Comparison of ENCODE assay signal across 9 cellular contexts in the genomic region with DNA sequence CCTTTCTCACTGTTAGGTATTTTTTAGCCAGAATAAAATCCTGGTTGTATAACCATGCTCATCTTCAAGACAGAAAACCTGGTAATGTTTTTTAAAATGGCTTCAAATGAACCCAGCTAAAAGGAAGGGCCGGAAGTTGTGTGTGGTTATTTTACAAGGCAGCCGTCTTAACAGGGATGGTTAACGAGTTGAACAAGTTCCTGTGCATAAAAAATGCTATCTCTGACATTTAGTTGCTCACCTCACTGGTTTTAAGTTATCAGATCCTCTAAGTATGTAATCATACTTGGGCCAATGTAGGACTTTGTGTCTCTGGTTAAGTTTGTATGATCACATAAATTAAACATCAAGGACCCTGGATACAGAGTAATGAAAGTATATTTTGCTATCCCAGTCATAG. TPM values are rescaled to one million over a fixed set of nuclear protein-coding genes. Genes with fewer than 3 reads are reported as not detected.
DNase-seq lines count a peak whose midpoint lies in the region; ATAC-seq, FAIRE-seq and TF ChIP-seq lines count a peak whose summit lies in the region.
"Had no signal": no experiment of that assay in that cellular context is flagged by ENCODE, and none has a peak within 500 bp of the region (broad histone marks: within the 10 kb centered on the region; RNA-seq: fewer than 3 reads in every experiment).

No MANE protein-coding gene starts in this region.

- TF ChIP-seq EP300 in K562 (IDR thresholded peaks at IDR 0.05; ENCODE audit: low read length), result no peak

- H3K27me3 ChIP-seq in K562 (ENCODE audit: control insufficient read depth in 2 of 2, insufficient read depth in 2 of 2, low read length in 2 of 2), result no peaks in the 10 kb centered on the region
- no peaks in the 10 kb centered on the region for H3K27me3 ChIP-seq in mucosa of rectum (ENCODE audit: control insufficient read depth in 2 of 2, insufficient read depth in 2 of 2, low read length in 2 of 2)
- H3K27me3 ChIP-seq in aorta (ENCODE audit: control insufficient read depth in 1 of 2, insufficient read depth in 2 of 2, low read length in 1 of 2), result no peaks in the 10 kb centered on the region

- intact Hi-C loops in K562 (cut with micrococcal nuclease), result loop anchor here (10.0 kb wide), 1 partner anchor 299 kb away; a partner anchor contains a TSS
- intact Hi-C loops in aorta (cut with DNase I), result loop anchor here in 1 of 2 donors (10.0 kb wide), 1 partner anchor 81 kb away; no protein-coding TSS in a partner anchor

- TF ChIP-seq RAD21 in K562 (CRISPR knock-in tag; conservative IDR thresholded peaks at IDR 0.05 in 1 of 2, IDR thresholded peaks at IDR 0.05 in 1 of 2), result no peak

- TF ChIP-seq CTCF in K562 (IDR thresholded peaks at IDR 0.05 in 2 of 3, conservative IDR thresholded peaks at IDR 0.05 in 1 of 3; ENCODE audit: insufficient read depth in 2 of 3, low read depth in 1 of 3, low read length in 3 of 3), result no peak

- CTCF ChIA-PET in K562 (lab: Yijun Ruan, JAX; ENCODE audit: low intra/inter-chr PET ratio), result no interaction called here

- H3K9me3 ChIP-seq in K562 (replicated peaks; ENCODE audit: control insufficient read depth, insufficient read depth, low read depth, low read length) (no peaks in the 10 kb centered on the region), mucosa of rectum (ENCODE audit: control insufficient read depth in 2 of 2, low read length in 2 of 2) (no peaks in the 10 kb centered on the region), aorta (ENCODE audit: control insufficient read depth, low read length) (no peaks in the 10 kb centered on the region)

- peak overlapping the region; percentile 99 for H3K4me2 ChIP-seq in K562 (ENCODE audit: insufficient read depth, low read length)

- no peaks in the 10 kb centered on the region for H3K9me1 ChIP-seq in K562 (ENCODE audit: control insufficient read depth, insufficient read depth, low read length)

- peak; percentile 40 for FAIRE-seq in K562 (lab: Jason Lieb, UNC)

- H3K4me3 ChIP-seq in K562 (peak overlapping the region; percentile 82), mucosa of rectum (ENCODE audit: low read length in 2 of 2) (peak overlapping the region; percentile 85 to 99), aorta (ENCODE audit: low read length in 2 of 2) (peak overlapping the region in 1 of 2 donors; percentile 95)

- H3K9ac ChIP-seq in K562 (ENCODE audit: insufficient read depth in 1 of 2, low read depth in 2 of 2, low read length in 2 of 2) (peak overlapping the region in 1 of 2 experiments; percentile 96; a peak in 3 of 4 replicates), mucosa of rectum (ENCODE audit: low read depth in 1 of 2, low read length in 2 of 2) (peak overlapping the region; percentile 86 to 96)

- in situ Hi-C loops in K562 (cut with MboI), result no loop called here

- BruUV-seq in K562 (replicated peaks; lab: Mats Ljungman, UMichigan), result TSS peak; percentile 40

- peak; percentile 12 for ATAC-seq in HG02642 (IDR thresholded peaks at IDR 0.05; ENCODE audit: poor library complexity, unreplicated experiment)
- peak; percentile 13 for ATAC-seq in K562
- ATAC-seq in aorta (ENCODE audit: low FRiP score), result no peak

- POLR2A ChIA-PET in K562 (lab: Yijun Ruan, JAX), result interaction anchor here (0.5 to 1.6 kb wide), 9 partner anchors 12 to 198 kb away, joined by 3 to 6 read pairs (median 4); no protein-coding TSS in a partner anchor

- DNase-seq in NCI-H1417 (lab: John Stamatoyannopoulos, UW) (peak in 2 of 3 experiments; percentile 9 to 39), NCI-H1417 treated with DMSO at 0.1 percent for 48 hours (lab: John Stamatoyannopoulos, UW) (no peak), RKO (ENCODE audit: low spot score) (peak; percentile 74), K562 (ENCODE audit: extremely low read depth in 1 of 4, low spot score in 3 of 4) (peak; percentile 12 to 67 (median 24)), epidermal melanocyte (ENCODE audit: insufficient read length, low spot score) (no peak), aorta (no peak)

- 0% methylated on average over 3 of the region's 3 CpGs for WGBS in K562 (ENCODE audit: insufficient coverage, low coverage, missing lambda C conversion rate)
- WGBS in aorta, 2 donors, result 46 to 57% methylated on average over 3 of the region's 3 CpGs

- no peaks in the 10 kb centered on the region for H4K20me1 ChIP-seq in K562 (replicated peaks; ENCODE audit: control insufficient read depth, insufficient read depth, low read length)

- no peaks in the 10 kb centered on the region; the same call in 2 of the 3 replicates for H3K36me3 ChIP-seq in K562 (ENCODE audit: control insufficient read depth, insufficient read depth, low read length)
- H3K36me3 ChIP-seq in mucosa of rectum (ENCODE audit: control insufficient read depth in 2 of 2, insufficient read depth in 2 of 2, low read length in 2 of 2), result no peaks in the 10 kb centered on the region
- no peaks in the 10 kb centered on the region for H3K36me3 ChIP-seq in aorta (ENCODE audit: control insufficient read depth in 1 of 2, insufficient read depth in 2 of 2, low read length in 1 of 2)

- peaks cover 73% of the 10 kb centered on the region for H3K79me2 ChIP-seq in K562 (ENCODE audit: control insufficient read depth, insufficient read depth, low read length)

- H3K4me1 ChIP-seq in K562 (replicated peaks in 1 of 2; ENCODE audit: control insufficient read depth in 2 of 2, insufficient read depth in 2 of 2, low read length in 2 of 2), result peaks cover 10% of the 10 kb centered on the region in 2 experiments; a peak in 4 of 5 replicates
- peaks cover 3 to 15% of the 10 kb centered on the region in 2 donors for H3K4me1 ChIP-seq in mucosa of rectum (ENCODE audit: control insufficient read depth in 2 of 2, insufficient read depth in 2 of 2, low read length in 2 of 2)
- no peaks in the 10 kb centered on the region for H3K4me1 ChIP-seq in aorta (ENCODE audit: control insufficient read depth in 1 of 2, insufficient read depth in 2 of 2, low read length in 2 of 2)

- H3K27ac ChIP-seq in K562 (ENCODE audit: extremely low read depth, low read depth, low read length) (peak overlapping the region; percentile 97), mucosa of rectum (ENCODE audit: low read depth in 2 of 2, low read length in 2 of 2) (peak overlapping the region; percentile 96 to 98), aorta (ENCODE audit: low read depth in 1 of 2, low read length in 2 of 2) (no peak overlapping the region)
- H3K27ac ChIP-seq: C4-2B had no signal

- TF ChIP-seq POLR2A in K562 (conservative IDR thresholded peaks at IDR 0.05), result 0 out of 2 replicates have a peak, but pooled peaks have one; percentile 26

- peak overlapping the region; percentile 40; the same call in 1 of the 2 replicates for H2AFZ ChIP-seq in K562 (ENCODE audit: low read depth, low read length)

TF ChIP-seq in K562, 482 proteins besides CTCF, POLR2A, EP300 and RAD21 (continues in another document):
- TF ChIP-seq YY1 (IDR thresholded peaks at IDR 0.05; ENCODE audit: borderline replicate concordance in 1 of 3, control insufficient read depth in 1 of 3, extremely low read depth in 1 of 3, insufficient read depth in 3 of 3, insufficient read length in 1 of 3, insufficient replicate concordance in 2 of 3, low read depth in 1 of 3, low read length in 2 of 3) (peak in 1 of 3 experiments; percentile 55), GABPA (tag; conservative IDR thresholded peaks at IDR 0.05; ENCODE audit: low read depth) (peak; percentile 68)

RNA-seq across cellular contexts. Expression of a gene that starts 2.1 kb away (rescaled TPM):
- 31.7 and 147 TPM in 2 replicates for total RNA-seq in K562 (2011; cell fraction: chromatin; rRNA removed; ENCODE audit: low replicate concordance)
- 23.2 and 28.2 TPM in 2 replicates for total RNA-seq in K562 (2011; cell fraction: nucleolus; rRNA removed)
- 65.4 and 117 TPM in 2 replicates for total RNA-seq in K562 (2011; cell fraction: nucleoplasm; rRNA removed)
- total RNA-seq in K562 (2014; rRNA removed) (39.0 and 68.7 TPM in 2 replicates), K562 (2014; rRNA removed; fragmentation: Illumina TruSeq; extraction: Trizol) (61.1 and 70.3 TPM in 2 replicates), K562 (2015; rRNA removed; fragmentation: Illumina TruSeq; extraction: Trizol) (50.3 and 55.6 TPM in 2 replicates), K562 (2021) (67.3 and 67.6 TPM in 2 replicates), aorta (10 to 100 TPM; 62.5 to 70.3 TPM)
- polyA plus RNA-seq in K562 (2011; rRNA removed) (29.3 and 41.8 TPM in 2 replicates), K562 (2014; fragmentation: Illumina TruSeq; extraction: Trizol) (33.1 and 40.2 TPM in 2 replicates), K562 (2014; fragmentation: Nextera tagmentation; extraction: Ambion mirVana) (10 to 100 TPM; 11.9 to 12.1 TPM), K562 (2014; rRNA removed) (23.6 and 27.0 TPM in 2 replicates), aorta (10 to 100 TPM in 1 of 2 donors, 1 to 10 TPM in 1; 8.9 to 12.4 TPM)
- polyA plus RNA-seq in K562 (2011; cell fraction: cytosol; rRNA removed), result 6.7 and 16.4 TPM in 2 replicates
- 32.1 and 43.8 TPM in 2 replicates for polyA plus RNA-seq in K562 (2011; cell fraction: nucleus; rRNA removed)
- polyA plus RNA-seq in K562 (2012), result 21.7 and 24.7 TPM in 2 replicates
- 66.2 and 72.6 TPM in 2 replicates for polyA minus RNA-seq in K562 (2011; rRNA and poly(A)+ RNA removed)
- 32.9 and 52.5 TPM in 2 replicates for polyA minus RNA-seq in K562 (2011; cell fraction: cytosol; rRNA and poly(A)+ RNA removed)
- polyA minus RNA-seq in K562 (2011; cell fraction: nucleus; rRNA and poly(A)+ RNA removed), result 38.0 and 60.2 TPM in 2 replicates

Comparison
In these comparisons a context has a peak if more than half of its experiments do, and no peak if none do; other contexts are left out.
1. DNase-seq: peak in NCI-H1417 (2 of 3), RKO (single experiment) and K562 (4 of 4); none in NCI-H1417 treated with DMSO at 0.1 percent for 48 hours (single experiment), epidermal melanocyte (single experiment) and aorta (0 of 2).
2. H3K27ac ChIP-seq: peak in K562 (single experiment) and mucosa of rectum (2 of 2); none in aorta (0 of 2).